Comparison of ENCODE assay signal across 1 cellular context in the genomic region with DNA sequence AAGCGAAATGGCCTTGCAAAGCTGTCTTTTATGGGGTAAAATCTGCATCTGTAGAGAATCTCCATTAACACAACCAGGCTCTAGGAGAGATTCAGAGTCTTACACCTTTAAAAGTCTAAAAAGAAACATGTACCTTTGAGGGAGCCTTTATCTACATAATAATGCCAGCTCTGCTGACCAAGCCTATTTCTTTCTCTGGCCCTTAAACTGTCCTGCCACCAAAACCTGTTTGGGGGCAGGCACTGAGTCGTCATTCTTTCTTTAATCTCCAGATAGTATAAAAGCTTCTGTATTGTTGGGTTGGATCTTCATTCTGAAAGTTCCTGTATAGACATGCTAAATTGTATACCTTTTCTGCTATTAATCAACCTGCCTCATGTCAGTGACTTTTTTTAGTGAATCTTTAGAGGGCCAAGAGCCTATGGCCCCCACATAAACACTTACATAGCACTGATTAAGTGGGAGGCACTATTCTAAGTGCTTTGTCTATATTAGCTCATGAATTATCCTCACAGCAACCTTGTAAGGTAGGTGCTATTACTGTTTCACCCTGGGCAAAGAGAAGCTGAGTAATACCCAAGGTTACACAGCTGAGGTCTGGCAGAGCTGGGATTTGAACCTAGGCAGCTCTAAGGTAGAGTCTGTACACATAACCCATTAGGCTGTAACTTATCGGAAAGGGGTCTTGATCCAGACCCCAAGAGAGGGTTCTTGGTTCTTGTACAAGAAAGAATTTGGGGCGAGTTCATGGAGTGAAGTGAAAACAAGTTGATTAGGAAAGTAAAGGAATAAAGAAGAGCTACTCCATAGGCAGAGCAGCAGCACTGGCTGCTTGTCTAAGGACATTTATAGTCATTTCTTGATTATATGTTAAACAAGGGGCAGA.
A peak's percentile ranks its signal among the peaks of the same experiment; 100 is the strongest.
TF ChIP-seq lines count a peak whose summit lies in the region.

No MANE protein-coding gene starts in this region.

TF ChIP-seq in H1, 55 proteins besides CTCF, POLR2A, EP300 and RAD21:
- TF ChIP-seq RFX5 (IDR thresholded peaks at IDR 0.05; ENCODE audit: borderline replicate concordance, low read depth, low read length), result no peak
- no peak for TF ChIP-seq KDM5A (IDR thresholded peaks at IDR 0.05; ENCODE audit: low read length)
- TF ChIP-seq ASH2L (IDR thresholded peaks at IDR 0.05; ENCODE audit: low read length), result peak; percentile 24
- TF ChIP-seq YY1 (IDR thresholded peaks at IDR 0.05; ENCODE audit: low read depth, low read length), result peak; percentile 66; the same call in 1 of the 2 replicates
- TF ChIP-seq CEBPB (IDR thresholded peaks at IDR 0.05; ENCODE audit: low read depth, low read length), result no peak
- peak; percentile 68; the same call in 1 of the 2 replicates for TF ChIP-seq SP1 (IDR thresholded peaks at IDR 0.05; ENCODE audit: low read depth, low read length)
- peak; percentile 65; the same call in 1 of the 2 replicates for TF ChIP-seq MAFK (IDR thresholded peaks at IDR 0.05; ENCODE audit: low read depth, low read length)
- TF ChIP-seq TEAD4 (IDR thresholded peaks at IDR 0.05; ENCODE audit: low read depth, low read length), result no peak
- TF ChIP-seq, protein P1, sequence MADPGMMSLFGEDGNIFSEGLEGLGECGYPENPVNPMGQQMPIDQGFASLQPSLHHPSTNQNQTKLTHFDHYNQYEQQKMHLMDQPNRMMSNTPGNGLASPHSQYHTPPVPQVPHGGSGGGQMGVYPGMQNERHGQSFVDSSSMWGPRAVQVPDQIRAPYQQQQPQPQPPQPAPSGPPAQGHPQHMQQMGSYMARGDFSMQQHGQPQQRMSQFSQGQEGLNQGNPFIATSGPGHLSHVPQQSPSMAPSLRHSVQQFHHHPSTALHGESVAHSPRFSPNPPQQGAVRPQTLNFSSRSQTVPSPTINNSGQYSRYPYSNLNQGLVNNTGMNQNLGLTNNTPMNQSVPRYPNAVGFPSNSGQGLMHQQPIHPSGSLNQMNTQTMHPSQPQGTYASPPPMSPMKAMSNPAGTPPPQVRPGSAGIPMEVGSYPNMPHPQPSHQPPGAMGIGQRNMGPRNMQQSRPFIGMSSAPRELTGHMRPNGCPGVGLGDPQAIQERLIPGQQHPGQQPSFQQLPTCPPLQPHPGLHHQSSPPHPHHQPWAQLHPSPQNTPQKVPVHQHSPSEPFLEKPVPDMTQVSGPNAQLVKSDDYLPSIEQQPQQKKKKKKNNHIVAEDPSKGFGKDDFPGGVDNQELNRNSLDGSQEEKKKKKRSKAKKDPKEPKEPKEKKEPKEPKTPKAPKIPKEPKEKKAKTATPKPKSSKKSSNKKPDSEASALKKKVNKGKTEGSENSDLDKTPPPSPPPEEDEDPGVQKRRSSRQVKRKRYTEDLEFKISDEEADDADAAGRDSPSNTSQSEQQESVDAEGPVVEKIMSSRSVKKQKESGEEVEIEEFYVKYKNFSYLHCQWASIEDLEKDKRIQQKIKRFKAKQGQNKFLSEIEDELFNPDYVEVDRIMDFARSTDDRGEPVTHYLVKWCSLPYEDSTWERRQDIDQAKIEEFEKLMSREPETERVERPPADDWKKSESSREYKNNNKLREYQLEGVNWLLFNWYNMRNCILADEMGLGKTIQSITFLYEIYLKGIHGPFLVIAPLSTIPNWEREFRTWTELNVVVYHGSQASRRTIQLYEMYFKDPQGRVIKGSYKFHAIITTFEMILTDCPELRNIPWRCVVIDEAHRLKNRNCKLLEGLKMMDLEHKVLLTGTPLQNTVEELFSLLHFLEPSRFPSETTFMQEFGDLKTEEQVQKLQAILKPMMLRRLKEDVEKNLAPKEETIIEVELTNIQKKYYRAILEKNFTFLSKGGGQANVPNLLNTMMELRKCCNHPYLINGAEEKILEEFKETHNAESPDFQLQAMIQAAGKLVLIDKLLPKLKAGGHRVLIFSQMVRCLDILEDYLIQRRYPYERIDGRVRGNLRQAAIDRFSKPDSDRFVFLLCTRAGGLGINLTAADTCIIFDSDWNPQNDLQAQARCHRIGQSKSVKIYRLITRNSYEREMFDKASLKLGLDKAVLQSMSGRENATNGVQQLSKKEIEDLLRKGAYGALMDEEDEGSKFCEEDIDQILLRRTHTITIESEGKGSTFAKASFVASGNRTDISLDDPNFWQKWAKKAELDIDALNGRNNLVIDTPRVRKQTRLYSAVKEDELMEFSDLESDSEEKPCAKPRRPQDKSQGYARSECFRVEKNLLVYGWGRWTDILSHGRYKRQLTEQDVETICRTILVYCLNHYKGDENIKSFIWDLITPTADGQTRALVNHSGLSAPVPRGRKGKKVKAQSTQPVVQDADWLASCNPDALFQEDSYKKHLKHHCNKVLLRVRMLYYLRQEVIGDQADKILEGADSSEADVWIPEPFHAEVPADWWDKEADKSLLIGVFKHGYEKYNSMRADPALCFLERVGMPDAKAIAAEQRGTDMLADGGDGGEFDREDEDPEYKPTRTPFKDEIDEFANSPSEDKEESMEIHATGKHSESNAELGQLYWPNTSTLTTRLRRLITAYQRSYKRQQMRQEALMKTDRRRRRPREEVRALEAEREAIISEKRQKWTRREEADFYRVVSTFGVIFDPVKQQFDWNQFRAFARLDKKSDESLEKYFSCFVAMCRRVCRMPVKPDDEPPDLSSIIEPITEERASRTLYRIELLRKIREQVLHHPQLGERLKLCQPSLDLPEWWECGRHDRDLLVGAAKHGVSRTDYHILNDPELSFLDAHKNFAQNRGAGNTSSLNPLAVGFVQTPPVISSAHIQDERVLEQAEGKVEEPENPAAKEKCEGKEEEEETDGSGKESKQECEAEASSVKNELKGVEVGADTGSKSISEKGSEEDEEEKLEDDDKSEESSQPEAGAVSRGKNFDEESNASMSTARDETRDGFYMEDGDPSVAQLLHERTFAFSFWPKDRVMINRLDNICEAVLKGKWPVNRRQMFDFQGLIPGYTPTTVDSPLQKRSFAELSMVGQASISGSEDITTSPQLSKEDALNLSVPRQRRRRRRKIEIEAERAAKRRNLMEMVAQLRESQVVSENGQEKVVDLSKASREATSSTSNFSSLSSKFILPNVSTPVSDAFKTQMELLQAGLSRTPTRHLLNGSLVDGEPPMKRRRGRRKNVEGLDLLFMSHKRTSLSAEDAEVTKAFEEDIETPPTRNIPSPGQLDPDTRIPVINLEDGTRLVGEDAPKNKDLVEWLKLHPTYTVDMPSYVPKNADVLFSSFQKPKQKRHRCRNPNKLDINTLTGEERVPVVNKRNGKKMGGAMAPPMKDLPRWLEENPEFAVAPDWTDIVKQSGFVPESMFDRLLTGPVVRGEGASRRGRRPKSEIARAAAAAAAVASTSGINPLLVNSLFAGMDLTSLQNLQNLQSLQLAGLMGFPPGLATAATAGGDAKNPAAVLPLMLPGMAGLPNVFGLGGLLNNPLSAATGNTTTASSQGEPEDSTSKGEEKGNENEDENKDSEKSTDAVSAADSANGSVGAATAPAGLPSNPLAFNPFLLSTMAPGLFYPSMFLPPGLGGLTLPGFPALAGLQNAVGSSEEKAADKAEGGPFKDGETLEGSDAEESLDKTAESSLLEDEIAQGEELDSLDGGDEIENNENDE (IDR thresholded peaks at IDR 0.05; ENCODE audit: insufficient replicate concordance, low read length), result peak; percentile 85
- 0 out of 2 replicates have a peak, but pooled peaks have one; percentile 22 for TF ChIP-seq POU5F1 (IDR thresholded peaks at IDR 0.05; ENCODE audit: low read depth, low read length)
- TF ChIP-seq TBP (IDR thresholded peaks at IDR 0.05; ENCODE audit: low read depth, low read length), result peak; percentile 44; the same call in 1 of the 2 replicates
- no peak for TF ChIP-seq CREB1 (IDR thresholded peaks at IDR 0.05)
- TF ChIP-seq, protein P2, sequence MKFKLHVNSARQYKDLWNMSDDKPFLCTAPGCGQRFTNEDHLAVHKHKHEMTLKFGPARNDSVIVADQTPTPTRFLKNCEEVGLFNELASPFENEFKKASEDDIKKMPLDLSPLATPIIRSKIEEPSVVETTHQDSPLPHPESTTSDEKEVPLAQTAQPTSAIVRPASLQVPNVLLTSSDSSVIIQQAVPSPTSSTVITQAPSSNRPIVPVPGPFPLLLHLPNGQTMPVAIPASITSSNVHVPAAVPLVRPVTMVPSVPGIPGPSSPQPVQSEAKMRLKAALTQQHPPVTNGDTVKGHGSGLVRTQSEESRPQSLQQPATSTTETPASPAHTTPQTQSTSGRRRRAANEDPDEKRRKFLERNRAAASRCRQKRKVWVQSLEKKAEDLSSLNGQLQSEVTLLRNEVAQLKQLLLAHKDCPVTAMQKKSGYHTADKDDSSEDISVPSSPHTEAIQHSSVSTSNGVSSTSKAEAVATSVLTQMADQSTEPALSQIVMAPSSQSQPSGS (IDR thresholded peaks at IDR 0.05; ENCODE audit: low read length), result 0 out of 2 replicates have a peak, but pooled peaks have one; percentile 55
- no peak for TF ChIP-seq SP2 (IDR thresholded peaks at IDR 0.05; ENCODE audit: low read length)
- TF ChIP-seq RXRA (IDR thresholded peaks at IDR 0.05; ENCODE audit: insufficient read depth, low read depth, low read length), result no peak
- TF ChIP-seq BACH1 (IDR thresholded peaks at IDR 0.05; ENCODE audit: low read length), result no peak
- no peak for TF ChIP-seq HDAC2 (IDR thresholded peaks at IDR 0.05; ENCODE audit: borderline replicate concordance in 1 of 2, low read depth in 2 of 2, low read length in 2 of 2)
